1 cellular context compared by ENCODE assay signal in genomic region chr10:71347587-71348395, GRCh38.
A peak's percentile ranks its signal among the peaks of the same experiment; 100 is the strongest.
TF ChIP-seq lines count a peak whose summit lies in the region.

No MANE protein-coding gene starts in this region.

TF ChIP-seq in HepG2, 621 proteins besides CTCF, POLR2A, EP300 and RAD21 (continued from another document and continues in another):
- TF ChIP-seq, protein P1, sequence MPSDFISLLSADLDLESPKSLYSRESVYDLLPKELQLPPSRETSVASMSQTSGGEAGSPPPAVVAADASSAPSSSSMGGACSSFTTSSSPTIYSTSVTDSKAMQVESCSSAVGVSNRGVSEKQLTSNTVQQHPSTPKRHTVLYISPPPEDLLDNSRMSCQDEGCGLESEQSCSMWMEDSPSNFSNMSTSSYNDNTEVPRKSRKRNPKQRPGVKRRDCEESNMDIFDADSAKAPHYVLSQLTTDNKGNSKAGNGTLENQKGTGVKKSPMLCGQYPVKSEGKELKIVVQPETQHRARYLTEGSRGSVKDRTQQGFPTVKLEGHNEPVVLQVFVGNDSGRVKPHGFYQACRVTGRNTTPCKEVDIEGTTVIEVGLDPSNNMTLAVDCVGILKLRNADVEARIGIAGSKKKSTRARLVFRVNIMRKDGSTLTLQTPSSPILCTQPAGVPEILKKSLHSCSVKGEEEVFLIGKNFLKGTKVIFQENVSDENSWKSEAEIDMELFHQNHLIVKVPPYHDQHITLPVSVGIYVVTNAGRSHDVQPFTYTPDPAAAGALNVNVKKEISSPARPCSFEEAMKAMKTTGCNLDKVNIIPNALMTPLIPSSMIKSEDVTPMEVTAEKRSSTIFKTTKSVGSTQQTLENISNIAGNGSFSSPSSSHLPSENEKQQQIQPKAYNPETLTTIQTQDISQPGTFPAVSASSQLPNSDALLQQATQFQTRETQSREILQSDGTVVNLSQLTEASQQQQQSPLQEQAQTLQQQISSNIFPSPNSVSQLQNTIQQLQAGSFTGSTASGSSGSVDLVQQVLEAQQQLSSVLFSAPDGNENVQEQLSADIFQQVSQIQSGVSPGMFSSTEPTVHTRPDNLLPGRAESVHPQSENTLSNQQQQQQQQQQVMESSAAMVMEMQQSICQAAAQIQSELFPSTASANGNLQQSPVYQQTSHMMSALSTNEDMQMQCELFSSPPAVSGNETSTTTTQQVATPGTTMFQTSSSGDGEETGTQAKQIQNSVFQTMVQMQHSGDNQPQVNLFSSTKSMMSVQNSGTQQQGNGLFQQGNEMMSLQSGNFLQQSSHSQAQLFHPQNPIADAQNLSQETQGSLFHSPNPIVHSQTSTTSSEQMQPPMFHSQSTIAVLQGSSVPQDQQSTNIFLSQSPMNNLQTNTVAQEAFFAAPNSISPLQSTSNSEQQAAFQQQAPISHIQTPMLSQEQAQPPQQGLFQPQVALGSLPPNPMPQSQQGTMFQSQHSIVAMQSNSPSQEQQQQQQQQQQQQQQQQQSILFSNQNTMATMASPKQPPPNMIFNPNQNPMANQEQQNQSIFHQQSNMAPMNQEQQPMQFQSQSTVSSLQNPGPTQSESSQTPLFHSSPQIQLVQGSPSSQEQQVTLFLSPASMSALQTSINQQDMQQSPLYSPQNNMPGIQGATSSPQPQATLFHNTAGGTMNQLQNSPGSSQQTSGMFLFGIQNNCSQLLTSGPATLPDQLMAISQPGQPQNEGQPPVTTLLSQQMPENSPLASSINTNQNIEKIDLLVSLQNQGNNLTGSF (CRISPR knock-in tag; IDR thresholded peaks at IDR 0.05), result no peak
- TF ChIP-seq KMT2A (CRISPR knock-in tag; IDR thresholded peaks at IDR 0.05) (peak; percentile 58; the same call in 1 of the 2 replicates), ZSCAN22 (CRISPR knock-in tag; IDR thresholded peaks at IDR 0.05) (peak; percentile 41; the same call in 1 of the 2 replicates), NFE2L2 (IDR thresholded peaks at IDR 0.05; ENCODE audit: low read length) (no peak), ZNF780A (CRISPR knock-in tag; IDR thresholded peaks at IDR 0.05) (no peak), RAD51 (IDR thresholded peaks at IDR 0.05; ENCODE audit: borderline replicate concordance) (no peak), ZMYM2 (CRISPR knock-in tag; IDR thresholded peaks at IDR 0.05) (no peak), FOXK2 (IDR thresholded peaks at IDR 0.05) (no peak), SETDB1 (CRISPR knock-in tag; IDR thresholded peaks at IDR 0.05; ENCODE audit: borderline replicate concordance) (no peak), ZNF563 (CRISPR knock-in tag; IDR thresholded peaks at IDR 0.05) (no peak), ZNF713 (CRISPR knock-in tag; IDR thresholded peaks at IDR 0.05) (peak; percentile 80; the same call in 1 of the 2 replicates), ZNF558 (CRISPR knock-in tag; IDR thresholded peaks at IDR 0.05; ENCODE audit: borderline replicate concordance) (no peak), ZBTB26 (CRISPR knock-in tag; IDR thresholded peaks at IDR 0.05; ENCODE audit: borderline replicate concordance) (peak; percentile 86; the same call in 1 of the 2 replicates), NFIC (IDR thresholded peaks at IDR 0.05; ENCODE audit: low read length) (no peak), MATR3 (CRISPR knock-in tag; IDR thresholded peaks at IDR 0.05) (no peak), NFKBIZ (CRISPR knock-in tag; IDR thresholded peaks at IDR 0.05) (no peak), CBX2 (IDR thresholded peaks at IDR 0.05; ENCODE audit: low read depth, low read length) (no peak), CBX2 (CRISPR knock-in tag; IDR thresholded peaks at IDR 0.05; ENCODE audit: low read depth) (no peak), SRF (IDR thresholded peaks at IDR 0.05; ENCODE audit: low read depth, low read length) (no peak), KLF13 (CRISPR knock-in tag; IDR thresholded peaks at IDR 0.05) (no peak), RBM22 (optimal IDR thresholded peaks at IDR 0.05; ENCODE audit: low read length) (no peak), ZBTB21 (CRISPR knock-in tag; IDR thresholded peaks at IDR 0.05) (no peak), ZNF7 (CRISPR knock-in tag; IDR thresholded peaks at IDR 0.05) (no peak), SMAD3 (CRISPR knock-in tag; IDR thresholded peaks at IDR 0.05) (peak; percentile 71; the same call in 1 of the 2 replicates), HOXA9 (CRISPR knock-in tag; IDR thresholded peaks at IDR 0.05; ENCODE audit: borderline replicate concordance) (no peak), FOXJ3 (CRISPR knock-in tag; IDR thresholded peaks at IDR 0.05; ENCODE audit: borderline replicate concordance) (peak; percentile 78; the same call in 1 of the 2 replicates), KLF16 (CRISPR knock-in tag; IDR thresholded peaks at IDR 0.05) (peak in 1 of 2 experiments; percentile 78; a peak in 2 of 4 replicates), PAF1 (CRISPR knock-in tag; IDR thresholded peaks at IDR 0.05) (no peak), ZNF589 (CRISPR knock-in tag; conservative IDR thresholded peaks at IDR 0.05) (no peak), BRCA1 (CRISPR knock-in tag; IDR thresholded peaks at IDR 0.05) (0 out of 2 replicates have a peak, but pooled peaks have one; percentile 84), CENPX (CRISPR knock-in tag; IDR thresholded peaks at IDR 0.05) (no peak), BRF2 (CRISPR knock-in tag; IDR thresholded peaks at IDR 0.05) (no peak), IRF9 (CRISPR knock-in tag; IDR thresholded peaks at IDR 0.05; ENCODE audit: borderline replicate concordance) (no peak), SP4 (CRISPR knock-in tag; IDR thresholded peaks at IDR 0.05) (no peak), MED1 (CRISPR knock-in tag; IDR thresholded peaks at IDR 0.05) (peak; percentile 91), ZNF691 (CRISPR knock-in tag; IDR thresholded peaks at IDR 0.05; ENCODE audit: borderline replicate concordance, low read depth) (peak; percentile 80; the same call in 1 of the 2 replicates), RBM39 (IDR thresholded peaks at IDR 0.05; ENCODE audit: low read depth, low read length, poor library complexity, severe bottlenecking) (peak; percentile 61), CENPT (CRISPR knock-in tag; IDR thresholded peaks at IDR 0.05; ENCODE audit: low read depth) (no peak)
- TF ChIP-seq, protein P2, sequence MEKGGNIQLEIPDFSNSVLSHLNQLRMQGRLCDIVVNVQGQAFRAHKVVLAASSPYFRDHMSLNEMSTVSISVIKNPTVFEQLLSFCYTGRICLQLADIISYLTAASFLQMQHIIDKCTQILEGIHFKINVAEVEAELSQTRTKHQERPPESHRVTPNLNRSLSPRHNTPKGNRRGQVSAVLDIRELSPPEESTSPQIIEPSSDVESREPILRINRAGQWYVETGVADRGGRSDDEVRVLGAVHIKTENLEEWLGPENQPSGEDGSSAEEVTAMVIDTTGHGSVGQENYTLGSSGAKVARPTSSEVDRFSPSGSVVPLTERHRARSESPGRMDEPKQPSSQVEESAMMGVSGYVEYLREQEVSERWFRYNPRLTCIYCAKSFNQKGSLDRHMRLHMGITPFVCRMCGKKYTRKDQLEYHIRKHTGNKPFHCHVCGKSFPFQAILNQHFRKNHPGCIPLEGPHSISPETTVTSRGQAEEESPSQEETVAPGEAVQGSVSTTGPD (CRISPR knock-in tag; IDR thresholded peaks at IDR 0.05), result no peak
- TF ChIP-seq, protein P3, sequence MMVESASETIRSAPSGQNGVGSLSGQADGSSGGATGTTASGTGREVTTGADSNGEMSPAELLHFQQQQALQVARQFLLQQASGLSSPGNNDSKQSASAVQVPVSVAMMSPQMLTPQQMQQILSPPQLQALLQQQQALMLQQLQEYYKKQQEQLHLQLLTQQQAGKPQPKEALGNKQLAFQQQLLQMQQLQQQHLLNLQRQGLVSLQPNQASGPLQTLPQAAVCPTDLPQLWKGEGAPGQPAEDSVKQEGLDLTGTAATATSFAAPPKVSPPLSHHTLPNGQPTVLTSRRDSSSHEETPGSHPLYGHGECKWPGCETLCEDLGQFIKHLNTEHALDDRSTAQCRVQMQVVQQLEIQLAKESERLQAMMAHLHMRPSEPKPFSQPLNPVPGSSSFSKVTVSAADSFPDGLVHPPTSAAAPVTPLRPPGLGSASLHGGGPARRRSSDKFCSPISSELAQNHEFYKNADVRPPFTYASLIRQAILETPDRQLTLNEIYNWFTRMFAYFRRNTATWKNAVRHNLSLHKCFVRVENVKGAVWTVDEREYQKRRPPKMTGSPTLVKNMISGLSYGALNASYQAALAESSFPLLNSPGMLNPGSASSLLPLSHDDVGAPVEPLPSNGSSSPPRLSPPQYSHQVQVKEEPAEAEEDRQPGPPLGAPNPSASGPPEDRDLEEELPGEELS (CRISPR knock-in tag; IDR thresholded peaks at IDR 0.05), result peak; percentile 92
- TF ChIP-seq, protein P4, sequence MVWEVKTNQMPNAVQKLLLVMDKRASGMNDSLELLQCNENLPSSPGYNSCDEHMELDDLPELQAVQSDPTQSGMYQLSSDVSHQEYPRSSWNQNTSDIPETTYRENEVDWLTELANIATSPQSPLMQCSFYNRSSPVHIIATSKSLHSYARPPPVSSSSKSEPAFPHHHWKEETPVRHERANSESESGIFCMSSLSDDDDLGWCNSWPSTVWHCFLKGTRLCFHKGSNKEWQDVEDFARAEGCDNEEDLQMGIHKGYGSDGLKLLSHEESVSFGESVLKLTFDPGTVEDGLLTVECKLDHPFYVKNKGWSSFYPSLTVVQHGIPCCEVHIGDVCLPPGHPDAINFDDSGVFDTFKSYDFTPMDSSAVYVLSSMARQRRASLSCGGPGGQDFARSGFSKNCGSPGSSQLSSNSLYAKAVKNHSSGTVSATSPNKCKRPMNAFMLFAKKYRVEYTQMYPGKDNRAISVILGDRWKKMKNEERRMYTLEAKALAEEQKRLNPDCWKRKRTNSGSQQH (CRISPR knock-in tag; IDR thresholded peaks at IDR 0.05; ENCODE audit: low read depth), result no peak
- TF ChIP-seq, protein P5, sequence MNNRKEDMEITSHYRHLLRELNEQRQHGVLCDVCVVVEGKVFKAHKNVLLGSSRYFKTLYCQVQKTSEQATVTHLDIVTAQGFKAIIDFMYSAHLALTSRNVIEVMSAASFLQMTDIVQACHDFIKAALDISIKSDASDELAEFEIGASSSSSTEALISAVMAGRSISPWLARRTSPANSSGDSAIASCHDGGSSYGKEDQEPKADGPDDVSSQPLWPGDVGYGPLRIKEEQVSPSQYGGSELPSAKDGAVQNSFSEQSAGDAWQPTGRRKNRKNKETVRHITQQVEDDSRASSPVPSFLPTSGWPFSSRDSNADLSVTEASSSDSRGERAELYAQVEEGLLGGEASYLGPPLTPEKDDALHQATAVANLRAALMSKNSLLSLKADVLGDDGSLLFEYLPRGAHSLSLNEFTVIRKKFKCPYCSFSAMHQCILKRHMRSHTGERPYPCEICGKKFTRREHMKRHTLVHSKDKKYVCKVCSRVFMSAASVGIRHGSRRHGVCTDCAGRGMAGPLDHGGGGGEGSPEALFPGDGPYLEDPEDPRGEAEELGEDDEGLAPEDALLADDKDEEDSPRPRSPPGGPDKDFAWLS (CRISPR knock-in tag; IDR thresholded peaks at IDR 0.05; ENCODE audit: borderline replicate concordance), result no peak
- TF ChIP-seq, protein P6, sequence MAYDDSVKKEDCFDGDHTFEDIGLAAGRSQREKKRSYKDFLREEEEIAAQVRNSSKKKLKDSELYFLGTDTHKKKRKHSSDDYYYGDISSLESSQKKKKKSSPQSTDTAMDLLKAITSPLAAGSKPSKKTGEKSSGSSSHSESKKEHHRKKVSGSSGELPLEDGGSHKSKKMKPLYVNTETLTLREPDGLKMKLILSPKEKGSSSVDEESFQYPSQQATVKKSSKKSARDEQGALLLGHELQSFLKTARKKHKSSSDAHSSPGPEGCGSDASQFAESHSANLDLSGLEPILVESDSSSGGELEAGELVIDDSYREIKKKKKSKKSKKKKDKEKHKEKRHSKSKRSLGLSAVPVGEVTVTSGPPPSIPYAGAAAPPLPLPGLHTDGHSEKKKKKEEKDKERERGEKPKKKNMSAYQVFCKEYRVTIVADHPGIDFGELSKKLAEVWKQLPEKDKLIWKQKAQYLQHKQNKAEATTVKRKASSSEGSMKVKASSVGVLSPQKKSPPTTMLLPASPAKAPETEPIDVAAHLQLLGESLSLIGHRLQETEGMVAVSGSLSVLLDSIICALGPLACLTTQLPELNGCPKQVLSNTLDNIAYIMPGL (CRISPR knock-in tag; IDR thresholded peaks at IDR 0.05; ENCODE audit: borderline replicate concordance in 1 of 2, low read depth in 1 of 2), result peak in 1 of 2 experiments; percentile 70; a peak in 2 of 4 replicates
- TF ChIP-seq, protein P7, sequence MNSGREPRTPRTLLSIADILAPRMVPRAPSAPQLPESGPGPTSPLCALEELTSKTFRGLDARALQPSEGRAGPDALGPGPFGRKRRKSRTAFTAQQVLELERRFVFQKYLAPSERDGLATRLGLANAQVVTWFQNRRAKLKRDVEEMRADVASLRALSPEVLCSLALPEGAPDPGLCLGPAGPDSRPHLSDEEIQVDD (CRISPR knock-in tag; IDR thresholded peaks at IDR 0.05; ENCODE audit: borderline replicate concordance), result no peak
- TF ChIP-seq, protein P8, sequence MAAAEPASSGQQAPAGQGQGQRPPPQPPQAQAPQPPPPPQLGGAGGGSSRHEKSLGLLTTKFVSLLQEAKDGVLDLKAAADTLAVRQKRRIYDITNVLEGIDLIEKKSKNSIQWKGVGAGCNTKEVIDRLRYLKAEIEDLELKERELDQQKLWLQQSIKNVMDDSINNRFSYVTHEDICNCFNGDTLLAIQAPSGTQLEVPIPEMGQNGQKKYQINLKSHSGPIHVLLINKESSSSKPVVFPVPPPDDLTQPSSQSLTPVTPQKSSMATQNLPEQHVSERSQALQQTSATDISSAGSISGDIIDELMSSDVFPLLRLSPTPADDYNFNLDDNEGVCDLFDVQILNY (CRISPR knock-in tag; conservative IDR thresholded peaks at IDR 0.05), result no peak
